20 cellular contexts compared by ENCODE assay signal in genomic region chr2:185221-185620, GRCh38.
A peak's percentile ranks its signal among the peaks of the same experiment; 100 is the strongest.
DNase-seq lines count a peak whose midpoint lies in the region; ATAC-seq lines count a peak whose summit lies in the region.
"Had no signal": no experiment of that assay in that cellular context is flagged by ENCODE, and none has a peak within 500 bp of the region (broad histone marks: within the 10 kb centered on the region; RNA-seq: fewer than 3 reads in every experiment).

No MANE protein-coding gene starts in this region.

- peak overlapping the region; percentile 20 for H3K27ac ChIP-seq in epithelial cell of prostate
- H3K27ac ChIP-seq: BLaER1, SJCRH30 had no signal

- H3K27ac Mint-ChIP-seq in activated naive CD4-positive, alpha-beta T cell treated with anti-CD3 and anti-CD28 coated beads, Interleukin-2, amount 50 U/mL, for 24 hours = peak overlapping the region; percentile 5
- H3K27ac Mint-ChIP-seq in activated T-helper 17 cell treated with anti-CD3 and anti-CD28 coated beads, Interleukin-2, amount 50 U/mL, for 72 hours = no peak overlapping the region
- H3K27ac Mint-ChIP-seq in stimulated activated effector memory CD8-positive, alpha-beta T cell treated with anti-CD3 and anti-CD28 coated beads, Interleukin-12 subunit alpha, Interleukin-12 subunit beta, amount 100 ng/mL, for 72 hours = no peak overlapping the region
- no peak overlapping the region for H3K27ac Mint-ChIP-seq in T-helper 17 cell
- H3K27ac Mint-ChIP-seq: CD4-positive, alpha-beta T cell had no signal

- peaks cover 14% of the 10 kb centered on the region for H3K36me3 Mint-ChIP-seq in activated naive CD4-positive, alpha-beta T cell treated with anti-CD3 and anti-CD28 coated beads, Interleukin-2, amount 50 U/mL, for 24 hours
- H3K36me3 Mint-ChIP-seq in activated T-helper 17 cell treated with anti-CD3 and anti-CD28 coated beads, Interleukin-2, amount 50 U/mL, for 72 hours (ENCODE audit: low read depth) = no peaks in the 10 kb centered on the region
- no peaks in the 10 kb centered on the region for H3K36me3 Mint-ChIP-seq in stimulated activated effector memory CD8-positive, alpha-beta T cell treated with anti-CD3 and anti-CD28 coated beads, Interleukin-12 subunit alpha, Interleukin-12 subunit beta, amount 100 ng/mL, for 72 hours
- H3K36me3 Mint-ChIP-seq in T-helper 17 cell (ENCODE audit: low read depth) = no peaks in the 10 kb centered on the region

- no peaks in the 10 kb centered on the region for H3K9me3 ChIP-seq in T-helper 17 cell (ENCODE audit: control insufficient read depth, low read length, poor library complexity, severe bottlenecking)

- peak; percentile 70 for ATAC-seq in activated T-helper 17 cell treated with anti-CD3 and anti-CD28 coated beads, Interleukin-2, amount 50 U/mL, for 72 hours (replicated peaks)
- peak; percentile 55 for ATAC-seq in stimulated activated effector memory CD8-positive, alpha-beta T cell treated with anti-CD3 and anti-CD28 coated beads, Interleukin-12 subunit alpha, Interleukin-12 subunit beta, amount 100 ng/mL, for 72 hours
- ATAC-seq in T-helper 17 cell = no peak
- ATAC-seq: HCT116 had no signal

- H3K4me3 Mint-ChIP-seq in activated naive CD4-positive, alpha-beta T cell treated with anti-CD3 and anti-CD28 coated beads, Interleukin-2, amount 50 U/mL, for 24 hours = peak overlapping the region; percentile 24
- no peak overlapping the region for H3K4me3 Mint-ChIP-seq in activated T-helper 17 cell treated with anti-CD3 and anti-CD28 coated beads, Interleukin-2, amount 50 U/mL, for 72 hours
- no peak overlapping the region for H3K4me3 Mint-ChIP-seq in stimulated activated effector memory CD8-positive, alpha-beta T cell treated with anti-CD3 and anti-CD28 coated beads, Interleukin-12 subunit alpha, Interleukin-12 subunit beta, amount 100 ng/mL, for 72 hours
- no peak overlapping the region for H3K4me3 Mint-ChIP-seq in T-helper 17 cell
- H3K4me3 Mint-ChIP-seq: CD4-positive, alpha-beta T cell had no signal

- no peak for DNase-seq in activated naive CD4-positive, alpha-beta T cell (lab: John Stamatoyannopoulos, UW)
- peak; percentile 76 for DNase-seq in epithelial cell of prostate (ENCODE audit: low read depth, low spot score)
- no peak for DNase-seq in stimulated activated effector memory CD8-positive, alpha-beta T cell treated with anti-CD3 and anti-CD28 coated beads, Interleukin-12 subunit alpha, Interleukin-12 subunit beta, amount 100 ng/mL, for 72 hours (ENCODE audit: low spot score in 2 of 2)
- no peak for DNase-seq in NCI-H2081 (lab: John Stamatoyannopoulos, UW)
- no peak for DNase-seq in T-helper 17 cell
- DNase-seq: ACHN; CD4-positive, alpha-beta T cell; COR-L47; KG1; NCI-H1105; NCI-H146; NCI-H2029; NCI-H226; NCI-H510A treated with DMSO at 0.1 percent for 48 hours; NCI-H748 treated with DMSO at 0.1 percent for 48 hours; SJCRH30 had no signal

- peaks cover 9% of the 10 kb centered on the region for H3K9me3 Mint-ChIP-seq in activated naive CD4-positive, alpha-beta T cell treated with anti-CD3 and anti-CD28 coated beads, Interleukin-2, amount 50 U/mL, for 24 hours
- H3K9me3 Mint-ChIP-seq in activated T-helper 17 cell treated with anti-CD3 and anti-CD28 coated beads, Interleukin-2, amount 50 U/mL, for 72 hours = peaks cover 10% of the 10 kb centered on the region
- H3K9me3 Mint-ChIP-seq in stimulated activated effector memory CD8-positive, alpha-beta T cell treated with anti-CD3 and anti-CD28 coated beads, Interleukin-12 subunit alpha, Interleukin-12 subunit beta, amount 100 ng/mL, for 72 hours = peaks cover 12% of the 10 kb centered on the region

- no peaks in the 10 kb centered on the region for H3K27me3 Mint-ChIP-seq in activated naive CD4-positive, alpha-beta T cell treated with anti-CD3 and anti-CD28 coated beads, Interleukin-2, amount 50 U/mL, for 24 hours
- H3K27me3 Mint-ChIP-seq in activated T-helper 17 cell treated with anti-CD3 and anti-CD28 coated beads, Interleukin-2, amount 50 U/mL, for 72 hours = peaks cover 3% of the 10 kb centered on the region
- no peaks in the 10 kb centered on the region for H3K27me3 Mint-ChIP-seq in T-helper 17 cell
- H3K27me3 Mint-ChIP-seq: CD4-positive, alpha-beta T cell had no signal

- H3K4me1 Mint-ChIP-seq in activated naive CD4-positive, alpha-beta T cell treated with anti-CD3 and anti-CD28 coated beads, Interleukin-2, amount 50 U/mL, for 24 hours = peaks cover 18% of the 10 kb centered on the region
- peaks cover 10% of the 10 kb centered on the region for H3K4me1 Mint-ChIP-seq in activated T-helper 17 cell treated with anti-CD3 and anti-CD28 coated beads, Interleukin-2, amount 50 U/mL, for 72 hours
- H3K4me1 Mint-ChIP-seq in stimulated activated effector memory CD8-positive, alpha-beta T cell treated with anti-CD3 and anti-CD28 coated beads, Interleukin-12 subunit alpha, Interleukin-12 subunit beta, amount 100 ng/mL, for 72 hours = peaks cover 10% of the 10 kb centered on the region
- H3K4me1 Mint-ChIP-seq in T-helper 17 cell = no peaks in the 10 kb centered on the region
